In genomic region chr7:46972205-46972604, GRCh38 we compare ENCODE assay signal across 16 cellular contexts.
DNase-seq lines count a peak whose midpoint lies in the region; ATAC-seq and TF ChIP-seq lines count a peak whose summit lies in the region.
"Had no signal": no experiment of that assay in that cellular context is flagged by ENCODE, and none has a peak within 500 bp of the region (broad histone marks: within the 10 kb centered on the region; RNA-seq: fewer than 3 reads in every experiment).

No MANE protein-coding gene starts in this region.

- peak overlapping the region; percentile 84 for H3K27ac ChIP-seq in AG04450 (ENCODE audit: low read depth, low read length)
- H3K27ac ChIP-seq: BLaER1 treated with 17β-estradiol and CSF1 and Interleukin-3, amounts not matched to agents 10 nM and 100 nM; KMS-11; Peyer's patch; skin epidermis; tibial artery had no signal

- CTCF ChIA-PET in AG04450 (lab: Charles Lee): no interaction called here
- CTCF ChIA-PET in activated naive CD4-positive, alpha-beta T cell treated with anti-CD3 and anti-CD28 coated beads, Interleukin-2, amount 10 ng/mL, durations not matched to agents 7 days and 5 days (lab: Charles Lee): no interaction called here

- H3K9me3 Mint-ChIP-seq in activated naive CD4-positive, alpha-beta T cell treated with anti-CD3 and anti-CD28 coated beads, Interleukin-2, amount 10 ng/mL, durations not matched to agents 7 days and 5 days: peaks cover 5% of the 10 kb centered on the region

- no peak overlapping the region for H3K4me3 Mint-ChIP-seq in activated naive CD4-positive, alpha-beta T cell treated with anti-CD3 and anti-CD28 coated beads, Interleukin-2, amount 10 ng/mL, durations not matched to agents 7 days and 5 days
- H3K4me3 Mint-ChIP-seq: naive B cell had no signal

- H3K4me3 ChIP-seq in AG04450 (ENCODE audit: low read depth, low read length) (no peak overlapping the region), astrocyte of the spinal cord (ENCODE audit: low read depth, low read length) (no peak overlapping the region)
- H3K4me3 ChIP-seq: BLaER1 treated with 17β-estradiol and CSF1 and Interleukin-3, amounts not matched to agents 10 nM and 100 nM; Peyer's patch; skin epidermis; tibial artery had no signal

- H3K4me1 Mint-ChIP-seq in activated naive CD4-positive, alpha-beta T cell treated with anti-CD3 and anti-CD28 coated beads, Interleukin-2, amount 10 ng/mL, durations not matched to agents 7 days and 5 days: no peaks in the 10 kb centered on the region
- H3K4me1 Mint-ChIP-seq: naive B cell had no signal

- no peaks in the 10 kb centered on the region for H3K36me3 Mint-ChIP-seq in activated naive CD4-positive, alpha-beta T cell treated with anti-CD3 and anti-CD28 coated beads, Interleukin-2, amount 10 ng/mL, durations not matched to agents 7 days and 5 days
- H3K36me3 Mint-ChIP-seq: naive B cell had no signal

- POLR2A ChIA-PET in AG04450 (lab: Yijun Ruan, JAX): interaction anchor here (1.0 kb wide), 1 partner anchor 63 kb away, joined by 3 read pairs; no protein-coding TSS in a partner anchor

- H3K27me3 ChIP-seq in AG04450 (ENCODE audit: control insufficient read depth, insufficient read depth, low read length): no peaks in the 10 kb centered on the region
- H3K27me3 ChIP-seq: BLaER1 treated with 17β-estradiol and CSF1 and Interleukin-3, amounts not matched to agents 10 nM and 100 nM; Peyer's patch; tibial artery had no signal

- H3K27me3 Mint-ChIP-seq in activated naive CD4-positive, alpha-beta T cell treated with anti-CD3 and anti-CD28 coated beads, Interleukin-2, amount 10 ng/mL, durations not matched to agents 7 days and 5 days: no peaks in the 10 kb centered on the region
- H3K27me3 Mint-ChIP-seq: naive B cell had no signal

- no peak for ATAC-seq in HG02852 (IDR thresholded peaks at IDR 0.05; ENCODE audit: unreplicated experiment)

- in situ Hi-C loops in astrocyte of the spinal cord (cut with HindIII; ENCODE audit: low sequenced_read_pairs): no loop called here

- H3K27ac Mint-ChIP-seq in activated naive CD4-positive, alpha-beta T cell treated with anti-CD3 and anti-CD28 coated beads, Interleukin-2, amount 10 ng/mL, durations not matched to agents 7 days and 5 days: no peak overlapping the region
- H3K27ac Mint-ChIP-seq: naive B cell had no signal

- no peak for TF ChIP-seq CTCF in AG04450 (IDR thresholded peaks at IDR 0.05; ENCODE audit: low read depth, low read length)
- no peak for TF ChIP-seq CTCF in astrocyte of the spinal cord (IDR thresholded peaks at IDR 0.05; ENCODE audit: low read depth, low read length)

- no peaks in the 10 kb centered on the region for H3K9me3 ChIP-seq in AG04450 (ENCODE audit: control insufficient read depth, insufficient read depth, low read length)
- H3K9me3 ChIP-seq: BLaER1 treated with 17β-estradiol and CSF1 and Interleukin-3, amounts not matched to agents 10 nM and 100 nM; Peyer's patch; tibial artery had no signal

- DNase-seq in AG04450 (ENCODE audit: low read depth, low spot score) (peak; percentile 30), HS-5 (ENCODE audit: low read depth) (peak; percentile 94), astrocyte of the spinal cord (ENCODE audit: low read depth, low spot score) (peak; percentile 80), iris pigment epithelial cell (ENCODE audit: low read depth) (peak; percentile 87), NCI-H82 (lab: John Stamatoyannopoulos, UW) (no peak), GM19240 (ENCODE audit: insufficient read length, low spot score) (no peak)
- DNase-seq in activated naive CD4-positive, alpha-beta T cell treated with anti-CD3 and anti-CD28 coated beads, Interleukin-2, amount 10 ng/mL, durations not matched to agents 7 days and 5 days: no peak
- DNase-seq: anterior cingulate cortex, islet precursor cell, naive B cell, Peyer's patch, tibial artery had no signal

Comparison
In these comparisons a context has a peak if more than half of its experiments do, and no peak if none do; other contexts are left out.
1. DNase-seq: peak in AG04450 (single experiment), HS-5 (single experiment), astrocyte of the spinal cord (single experiment) and iris pigment epithelial cell (single experiment); none in activated naive CD4-positive, alpha-beta T cell treated with anti-CD3 and anti-CD28 coated beads, Interleukin-2, amount 10 ng/mL, durations not matched to agents 7 days and 5 days (single experiment), NCI-H82 (single experiment) and GM19240 (single experiment).